28 cellular contexts compared by ENCODE assay signal in the genomic region with DNA sequence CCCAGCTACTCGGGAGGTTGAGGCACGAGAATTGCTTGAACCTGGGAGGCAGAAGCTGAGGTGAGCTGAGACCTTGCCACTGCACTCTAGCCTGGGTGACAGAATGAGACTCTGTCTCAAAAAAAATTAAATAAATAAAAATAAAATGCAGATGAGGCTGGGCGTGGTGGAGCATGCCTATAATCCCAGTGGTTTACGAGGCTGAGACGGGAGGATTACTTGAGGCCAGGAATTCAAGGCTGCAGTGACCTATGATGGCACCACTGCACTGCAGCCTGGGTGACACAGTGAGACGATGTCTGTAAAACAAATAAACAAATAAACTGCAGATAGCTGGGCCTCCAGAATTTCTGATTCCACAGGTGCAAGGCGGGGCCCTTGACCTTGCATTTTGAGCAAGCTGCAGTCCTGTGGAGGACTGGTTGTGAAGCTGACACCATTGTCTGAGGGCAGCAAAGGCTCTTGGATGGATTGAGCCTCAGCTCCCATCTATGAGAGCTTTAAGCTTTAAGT. TPM values are rescaled to one million over a fixed set of nuclear protein-coding genes. Genes with fewer than 3 reads are reported as not detected.
DNase-seq lines count a peak whose midpoint lies in the region; ATAC-seq and TF ChIP-seq lines count a peak whose summit lies in the region.
"Had no signal": no experiment of that assay in that cellular context is flagged by ENCODE, and none has a peak within 500 bp of the region (broad histone marks: within the 10 kb centered on the region; RNA-seq: fewer than 3 reads in every experiment).

No MANE protein-coding gene starts in this region.

- H3K27ac ChIP-seq in right atrium auricular region (no peak overlapping the region), SJCRH30 (peak overlapping the region; percentile 70), dorsolateral prefrontal cortex (peak overlapping the region in 48 of 59 donors; percentile 2 to 100 (median 98)), substantia nigra (ENCODE audit: low read depth, low read length, poor library complexity, severe bottlenecking) (peak overlapping the region; percentile 53)
- H3K27ac ChIP-seq: 22Rv1, A549, BLaER1 had no signal

- H3K4me3 ChIP-seq in right atrium auricular region: no peak overlapping the region
- no peak overlapping the region for H3K4me3 ChIP-seq in SJCRH30
- no peak overlapping the region for H3K4me3 ChIP-seq in dorsolateral prefrontal cortex
- H3K4me3 ChIP-seq: A549, BLaER1, GM12878 had no signal

- ATAC-seq in Right ventricle myocardium inferior (no peak), HG03571 (IDR thresholded peaks at IDR 0.05; ENCODE audit: unreplicated experiment) (no peak), HG02884 (IDR thresholded peaks at IDR 0.05; ENCODE audit: unreplicated experiment) (no peak)
- ATAC-seq: A549, GM12878 had no signal

- H3K9me3 ChIP-seq in right atrium auricular region: no peaks in the 10 kb centered on the region
- H3K9me3 ChIP-seq in SJCRH30 (replicated peaks): no peaks in the 10 kb centered on the region
- H3K9me3 ChIP-seq: A549, BE2C, BLaER1 had no signal

- H3K27me3 ChIP-seq in right atrium auricular region: no peaks in the 10 kb centered on the region
- H3K27me3 ChIP-seq in SJCRH30: peaks cover 8% of the 10 kb centered on the region; the same call in 1 of the 2 replicates
- H3K27me3 ChIP-seq in dorsolateral prefrontal cortex: no peaks in the 10 kb centered on the region
- H3K27me3 ChIP-seq: BLaER1 had no signal

- intact Hi-C loops in Right ventricle myocardium inferior (cut with DNase I) (no loop called here), dorsolateral prefrontal cortex (cut with DNase I) (no loop called here)

- TF ChIP-seq CTCF in right atrium auricular region (IDR thresholded peaks at IDR 0.05): no peak
- TF ChIP-seq CTCF in dorsolateral prefrontal cortex (IDR thresholded peaks at IDR 0.05 in 54 of 56, conservative IDR thresholded peaks at IDR 0.05 in 2 of 56; ENCODE audit: low read depth in 1 of 56, partially characterized antibody in 56 of 56): no peak

- H3K4me1 ChIP-seq in right atrium auricular region (no peaks in the 10 kb centered on the region), SJCRH30 (peaks cover 55% of the 10 kb centered on the region)
- H3K4me1 ChIP-seq: A549, BE2C had no signal

- DNase-seq in Right ventricle myocardium inferior (ENCODE audit: missing footprints) (peak; percentile 25), right atrium auricular region (ENCODE audit: low spot score) (no peak), SJCRH30 (peak; percentile 65 to 67), dorsolateral prefrontal cortex (no peak), substantia nigra (lab: John Stamatoyannopoulos, UW) (no peak)
- DNase-seq in activated CD4-positive, alpha-beta T cell treated with anti-CD3 and anti-CD28 coated beads for 1 hour: no peak
- DNase-seq: BE2C; C1 segment of cervical spinal cord; CD4-positive, alpha-beta memory T cell; CD4-positive, CD25-positive, alpha-beta regulatory T cell; CD8-positive, alpha-beta memory T cell; COR-L47; DMS 273 treated with DMSO at 0.1 percent for 48 hours; DMS153; DMS53; DMS79; DND-41; EL; GDM1 had no signal

- no peaks in the 10 kb centered on the region for H3K36me3 ChIP-seq in right atrium auricular region
- no peaks in the 10 kb centered on the region for H3K36me3 ChIP-seq in SJCRH30
- H3K36me3 ChIP-seq: BE2C, BLaER1 had no signal

RNA-seq across cellular contexts. Expression of a gene that starts 3.1 kb away (rescaled TPM):
- not detected for total RNA-seq in Right ventricle myocardium inferior
- not detected for total RNA-seq in right atrium auricular region
- 1.2 and 3.6 TPM in 2 replicates for total RNA-seq in SJCRH30 (2014; rRNA removed; shearing (Covaris generic))
- 1,000 to 10,000 TPM in 1 of 120 experiments, 100 to 1,000 TPM in 101, 10 to 100 TPM in 18; 27.9 to 1,472 (median 249) TPM for total RNA-seq in dorsolateral prefrontal cortex
- total RNA-seq: A172; CD4-positive, alpha-beta memory T cell; CD4-positive, CD25-positive, alpha-beta regulatory T cell; CD8-positive, alpha-beta memory T cell; Daoy; G401 had no signal

RNA-seq across cellular contexts. Expression of a gene that starts 6.6 kb away (rescaled TPM):
- not detected for total RNA-seq in Right ventricle myocardium inferior
- total RNA-seq in right atrium auricular region: 100 to 1,000 TPM in 1 of 2 donors, not detected in 1; 146 TPM
- total RNA-seq in SJCRH30 (2014; rRNA removed; shearing (Covaris generic)): 0.47 and 0.68 TPM in 2 replicates
- total RNA-seq in dorsolateral prefrontal cortex: 10 to 100 TPM in 42 of 120 experiments, 1 to 10 TPM in 68, under 1 TPM in 3, not detected in 7; 0.82 to 44.5 (median 6.7) TPM
- total RNA-seq: A172, Daoy, G401 had no signal

RNA-seq across cellular contexts. Expression of a gene that starts 20.1 kb away (rescaled TPM):
- total RNA-seq in Right ventricle myocardium inferior (151 TPM), right atrium auricular region (100 to 1,000 TPM; 130 to 180 TPM), dorsolateral prefrontal cortex (100 to 1,000 TPM; 141 to 299 (median 188) TPM)
- total RNA-seq in SJCRH30 (2014; rRNA removed; shearing (Covaris generic)): 104 and 105 TPM in 2 replicates

RNA-seq across cellular contexts. Expression of a gene that starts 40.1 kb away (rescaled TPM):
- total RNA-seq in Right ventricle myocardium inferior (0.19 TPM), right atrium auricular region (1 to 10 TPM in 1 of 2 donors, not detected in 1; 1.4 TPM), dorsolateral prefrontal cortex (100 to 1,000 TPM in 47 of 120 experiments, 10 to 100 TPM in 73; 17.2 to 416 (median 84.9) TPM)
- 0.04 TPM in 1 of 2 replicates, not detected in the other for total RNA-seq in SJCRH30 (2014; rRNA removed; shearing (Covaris generic))
- total RNA-seq: Daoy, G401 had no signal

RNA-seq across cellular contexts. Expression of a gene that starts 40.1 kb away (rescaled TPM):
- total RNA-seq in Right ventricle myocardium inferior (6.8 TPM), right atrium auricular region (10 to 100 TPM in 1 of 2 donors, 1 to 10 TPM in 1; 7.6 to 20.1 TPM), dorsolateral prefrontal cortex (10 to 100 TPM in 26 of 120 experiments, 1 to 10 TPM in 94; 3.1 to 18.0 (median 7.6) TPM)
- 0.59 and 0.96 TPM in 2 replicates for total RNA-seq in SJCRH30 (2014; rRNA removed; shearing (Covaris generic))

Comparison
In these comparisons a context has a peak if more than half of its experiments do, and no peak if none do; other contexts are left out.
1. DNase-seq: peak in Right ventricle myocardium inferior (single experiment) and SJCRH30 (2 of 2); none in right atrium auricular region (single experiment), dorsolateral prefrontal cortex (0 of 10), substantia nigra (0 of 49) and activated CD4-positive, alpha-beta T cell treated with anti-CD3 and anti-CD28 coated beads for 1 hour (single experiment).
2. H3K27ac ChIP-seq: peak in SJCRH30 (single experiment), dorsolateral prefrontal cortex (48 of 59) and substantia nigra (single experiment); none in right atrium auricular region (0 of 2).